ENCODE assay signal across 24 cellular contexts in genomic region chr10:74099836-74100235, GRCh38. TPM values are rescaled to one million over a fixed set of nuclear protein-coding genes. Genes with fewer than 3 reads are reported as not detected.
DNase-seq lines count a peak whose midpoint lies in the region; ATAC-seq and TF ChIP-seq lines count a peak whose summit lies in the region.
"Had no signal": no experiment of that assay in that cellular context is flagged by ENCODE, and none has a peak within 500 bp of the region (broad histone marks: within the 10 kb centered on the region; RNA-seq: fewer than 3 reads in every experiment).

No MANE protein-coding gene starts in this region.

- no peak for TF ChIP-seq CTCF in H9 (conservative IDR thresholded peaks at IDR 0.05)
- TF ChIP-seq CTCF in PC-9 (conservative IDR thresholded peaks at IDR 0.05): no peak
- no peak for TF ChIP-seq CTCF in epithelial cell of esophagus (IDR thresholded peaks at IDR 0.05; ENCODE audit: insufficient read depth, low read depth, low read length, missing control alignments)
- no peak for TF ChIP-seq CTCF in osteocyte (IDR thresholded peaks at IDR 0.05)
- TF ChIP-seq CTCF in GM10266 (IDR thresholded peaks at IDR 0.05; ENCODE audit: control insufficient read depth, insufficient read depth, low read depth, missing control alignments): no peak

- H3K79me2 ChIP-seq in H9 (ENCODE audit: insufficient read depth, low read length) (0 out of 2 replicates have a peak, but pooled peaks cover 2% of the 10 kb centered on the region), PC-9 (ENCODE audit: low read depth) (no peaks in the 10 kb centered on the region)

- no CpG with 5 or more reads among the region's 3 CpGs for WGBS in H9 (ENCODE audit: extremely low coverage, insufficient read length, low lambda C conversion rate)

- H3K4me1 Mint-ChIP-seq in H9 (no peaks in the 10 kb centered on the region), osteocyte (ENCODE audit: unreplicated experiment) (no peaks in the 10 kb centered on the region)

- H3K27ac ChIP-seq in H9 (ENCODE audit: insufficient read length, low read depth, low read length): no peak overlapping the region
- 0 out of 2 replicates have a peak overlapping the region, but pooled peaks have one; percentile 3 for H3K27ac ChIP-seq in PC-9
- H3K27ac ChIP-seq: BLaER1 treated with 17β-estradiol and CSF1 and Interleukin-3, amounts not matched to agents 10 nM and 100 nM; left lung; SJCRH30; upper lobe of right lung had no signal

- peaks cover 58% of the 10 kb centered on the region for H3F3A ChIP-seq in PC-9 (ENCODE audit: insufficient read depth, low read depth)

- no peaks in the 10 kb centered on the region for H3K27me3 Mint-ChIP-seq in H9 (ENCODE audit: low read depth)
- H3K27me3 Mint-ChIP-seq in osteocyte (ENCODE audit: unreplicated experiment): no peaks in the 10 kb centered on the region
- H3K27me3 Mint-ChIP-seq: naive thymus-derived CD4-positive, alpha-beta T cell had no signal

- H3K23ac ChIP-seq in H9 (ENCODE audit: insufficient read length, low read depth, low read length): no peak overlapping the region

- H3K4ac ChIP-seq in H9 (ENCODE audit: low read depth, low read length): no peak overlapping the region

- POLR2A ChIA-PET in PC-9 (lab: Charles Lee; ENCODE audit: unreplicated experiment): interaction anchor here (0.5 kb wide), 1 partner anchor 20 kb away, joined by 3 read pairs; no protein-coding TSS in a partner anchor

- no peak overlapping the region for H3T11ph ChIP-seq in H9 (ENCODE audit: low read length)

- no peak overlapping the region for H2BK12ac ChIP-seq in H9 (ENCODE audit: insufficient read length, low read depth, low read length)

- no peaks in the 10 kb centered on the region for H3K9me3 ChIP-seq in H9 (ENCODE audit: control insufficient read depth, low read depth, low read length)
- no peaks in the 10 kb centered on the region for H3K9me3 ChIP-seq in PC-9 (ENCODE audit: insufficient read depth, low read depth)
- H3K9me3 ChIP-seq: BLaER1 treated with 17β-estradiol and CSF1 and Interleukin-3, amounts not matched to agents 10 nM and 100 nM; Caco-2; left lung; SJCRH30; upper lobe of right lung had no signal

- H3K36me3 Mint-ChIP-seq in H9 (ENCODE audit: insufficient read depth in 1 of 3, low read depth in 3 of 3): peaks cover 71 to 93% (median 90%) of the 10 kb centered on the region in 3 experiments; a peak in 6 of 7 replicates
- peaks cover 69% of the 10 kb centered on the region for H3K36me3 Mint-ChIP-seq in osteocyte (ENCODE audit: unreplicated experiment)

- H2BK120ac ChIP-seq in H9 (ENCODE audit: low read depth, low read length, poor library complexity, severe bottlenecking): no peak overlapping the region

- H3K56ac ChIP-seq in H9 (ENCODE audit: insufficient read length, low read depth, low read length): no peak overlapping the region

- H4K5ac ChIP-seq in H9 (ENCODE audit: insufficient read length, low read depth, low read length): no peak overlapping the region

- H3K36me3 ChIP-seq in PC-9 (ENCODE audit: low read depth): peaks cover 45% of the 10 kb centered on the region

- CTCF ChIA-PET in PC-9 (lab: Charles Lee): no interaction called here

- H3K9me2 ChIP-seq in PC-9 (ENCODE audit: insufficient read depth): no peaks in the 10 kb centered on the region

- H2BK20ac ChIP-seq in H9 (ENCODE audit: low read depth, low read length, poor library complexity, severe bottlenecking): no peak overlapping the region

- H3K79me1 ChIP-seq in H9 (ENCODE audit: insufficient read depth, low read depth, low read length, poor library complexity, severe bottlenecking): no peaks in the 10 kb centered on the region

- no peak overlapping the region for H3K18ac ChIP-seq in H9 (ENCODE audit: insufficient read length, low read depth, low read length)

- H3K14ac ChIP-seq in H9 (ENCODE audit: insufficient read depth, low read length): no peak overlapping the region

- H4K8ac ChIP-seq in H9 (replicated peaks; ENCODE audit: insufficient read length, low read depth, low read length): no peak overlapping the region

- no peaks in the 10 kb centered on the region for H4K20me1 ChIP-seq in H9 (ENCODE audit: control insufficient read depth, insufficient read depth, insufficient read length)
- no peaks in the 10 kb centered on the region for H4K20me1 ChIP-seq in PC-9 (ENCODE audit: insufficient read depth)

- no peak overlapping the region for H2BK5ac ChIP-seq in H9 (ENCODE audit: insufficient read length, low read length)

- H3K4me3 ChIP-seq in PC-9 (no peak overlapping the region), epithelial cell of esophagus (ENCODE audit: low read length) (no peak overlapping the region)
- H3K4me3 ChIP-seq: BLaER1 treated with 17β-estradiol and CSF1 and Interleukin-3, amounts not matched to agents 10 nM and 100 nM; left lung; SJCRH30; upper lobe of right lung had no signal

- ATAC-seq in sciatic nerve: no peak
- ATAC-seq: activated CD8-positive, alpha-beta T cell treated with anti-CD3 and anti-CD28 coated beads, Interleukin-2, amount 10 ng/mL, durations not matched to agents 7 days and 5 days; left lung; naive thymus-derived CD4-positive, alpha-beta T cell; upper lobe of right lung had no signal

- H3K9ac ChIP-seq in H9 (ENCODE audit: extremely low read depth, insufficient read length, low read length): no peak overlapping the region
- H3K9ac ChIP-seq: BLaER1 treated with 17β-estradiol and CSF1 and Interleukin-3, amounts not matched to agents 10 nM and 100 nM had no signal

- no TSS peak for BruUV-seq in PC-9 (replicated peaks; lab: Mats Ljungman, UMichigan)

- intact Hi-C loops in PC-9 (cut with micrococcal nuclease; ENCODE audit: unreplicated experiment): no loop called here
- intact Hi-C loops in sciatic nerve (cut with DNase I): no loop called here

- no peak overlapping the region for H4K91ac ChIP-seq in H9 (ENCODE audit: insufficient read length, low read depth, low read length)

- H3K4me3 Mint-ChIP-seq in H9 (no peak overlapping the region), osteocyte (ENCODE audit: unreplicated experiment) (no peak overlapping the region)
- H3K4me3 Mint-ChIP-seq: activated CD8-positive, alpha-beta T cell treated with anti-CD3 and anti-CD28 coated beads, Interleukin-2, amount 10 ng/mL, durations not matched to agents 7 days and 5 days; naive thymus-derived CD4-positive, alpha-beta T cell had no signal

- H3K9me3 Mint-ChIP-seq in H9: no peaks in the 10 kb centered on the region
- no peaks in the 10 kb centered on the region for H3K9me3 Mint-ChIP-seq in osteocyte (ENCODE audit: unreplicated experiment)
- H3K9me3 Mint-ChIP-seq: naive thymus-derived CD4-positive, alpha-beta T cell had no signal

- H3K4me1 ChIP-seq in H9 (ENCODE audit: insufficient read depth, low read length) (no peaks in the 10 kb centered on the region), PC-9 (replicated peaks; ENCODE audit: insufficient read depth) (no peaks in the 10 kb centered on the region)
- H3K4me1 ChIP-seq: Caco-2, left lung, SJCRH30, upper lobe of right lung had no signal

- H2BK15ac ChIP-seq in H9 (ENCODE audit: low read depth, low read length): no peak overlapping the region

- no peak overlapping the region for H2AFZ ChIP-seq in H9 (ENCODE audit: low read length)
- no peak overlapping the region for H2AFZ ChIP-seq in PC-9

- H3K27ac Mint-ChIP-seq in H9: peak overlapping the region in 2 of 3 experiments; percentile 1 to 13; a peak in 2 of 7 replicates
- peak overlapping the region; percentile 53 for H3K27ac Mint-ChIP-seq in osteocyte (ENCODE audit: unreplicated experiment)
- H3K27ac Mint-ChIP-seq: activated CD8-positive, alpha-beta T cell treated with anti-CD3 and anti-CD28 coated beads, Interleukin-2, amount 10 ng/mL, durations not matched to agents 7 days and 5 days had no signal

- H3K27me3 ChIP-seq in H9 (ENCODE audit: insufficient read depth, low read length) (no peaks in the 10 kb centered on the region), PC-9 (ENCODE audit: insufficient read depth, low read depth) (no peaks in the 10 kb centered on the region)
- H3K27me3 ChIP-seq: BLaER1 treated with 17β-estradiol and CSF1 and Interleukin-3, amounts not matched to agents 10 nM and 100 nM; left lung; SJCRH30; upper lobe of right lung had no signal

- H3K23me2 ChIP-seq in H9 (ENCODE audit: insufficient read length, low read depth, low read length, poor library complexity, severe bottlenecking): no peaks in the 10 kb centered on the region

- DNase-seq in H9: no peak
- no peak for DNase-seq in PC-9
- DNase-seq in epithelial cell of esophagus (ENCODE audit: low read depth): peak; percentile 72
- DNase-seq in osteocyte (ENCODE audit: extremely low spot score, unreplicated experiment): no peak
- no peak for DNase-seq in DMS114 treated with DMSO at 0.1 percent for 48 hours (lab: John Stamatoyannopoulos, UW; ENCODE audit: unreplicated experiment)
- DNase-seq in sciatic nerve (ENCODE audit: low spot score): no peak
- no peak for DNase-seq in GM10266 (ENCODE audit: extremely low spot score)
- DNase-seq: activated CD8-positive, alpha-beta T cell treated with anti-CD3 and anti-CD28 coated beads, Interleukin-2, amount 10 ng/mL, durations not matched to agents 7 days and 5 days; activated effector memory CD4-positive, alpha-beta T cell treated with anti-CD3 and anti-CD28 coated beads, Interleukin-2, amount 50 U/mL, for 16 hours; Caco-2; cerebellar nuclear complex; DMS79; left lung; midbrain; naive thymus-derived CD4-positive, alpha-beta T cell; NCI-H1105; NCI-H187 treated with DMSO at 0.1 percent for 48 hours; NCI-H2171 treated with DMSO at 0.1 percent for 48 hours; NCI-H510A treated with DMSO at 0.1 percent for 48 hours; SJCRH30; stimulated activated naive CD4-positive, alpha-beta T cell treated with Interleukin-2 at 50 U/mL for 16 hours; SW 1271; upper lobe of right lung had no signal

- H2AK5ac ChIP-seq in H9 (ENCODE audit: insufficient read length, low read length): no peak overlapping the region

- H3K4me2 ChIP-seq in H9 (ENCODE audit: insufficient read depth, insufficient read length, low read length) (no peak overlapping the region), PC-9 (no peak overlapping the region)
- H3K4me2 ChIP-seq: BLaER1 treated with 17β-estradiol and CSF1 and Interleukin-3, amounts not matched to agents 10 nM and 100 nM had no signal

RNA-seq across cellular contexts. Expression of gene AP3M1, which starts 50.8 kb away (rescaled TPM):
- total RNA-seq in H9 (2021) (36.7 and 37.4 TPM in 2 replicates), PC-9 (2021) (44.0 and 59.4 TPM in 2 replicates), osteocyte (39.6 and 41.7 TPM in 2 replicates), sciatic nerve (27.2 TPM)

RNA-seq across cellular contexts. Expression of gene ADK, which starts 51.2 kb away (rescaled TPM):
- 26.8 and 28.9 TPM in 2 replicates for total RNA-seq in H9 (2021)
- 133 and 159 TPM in 2 replicates for total RNA-seq in PC-9 (2021)
- total RNA-seq in osteocyte: 47.0 and 50.0 TPM in 2 replicates
- total RNA-seq in sciatic nerve: 32.5 TPM
